In the genomic region with DNA sequence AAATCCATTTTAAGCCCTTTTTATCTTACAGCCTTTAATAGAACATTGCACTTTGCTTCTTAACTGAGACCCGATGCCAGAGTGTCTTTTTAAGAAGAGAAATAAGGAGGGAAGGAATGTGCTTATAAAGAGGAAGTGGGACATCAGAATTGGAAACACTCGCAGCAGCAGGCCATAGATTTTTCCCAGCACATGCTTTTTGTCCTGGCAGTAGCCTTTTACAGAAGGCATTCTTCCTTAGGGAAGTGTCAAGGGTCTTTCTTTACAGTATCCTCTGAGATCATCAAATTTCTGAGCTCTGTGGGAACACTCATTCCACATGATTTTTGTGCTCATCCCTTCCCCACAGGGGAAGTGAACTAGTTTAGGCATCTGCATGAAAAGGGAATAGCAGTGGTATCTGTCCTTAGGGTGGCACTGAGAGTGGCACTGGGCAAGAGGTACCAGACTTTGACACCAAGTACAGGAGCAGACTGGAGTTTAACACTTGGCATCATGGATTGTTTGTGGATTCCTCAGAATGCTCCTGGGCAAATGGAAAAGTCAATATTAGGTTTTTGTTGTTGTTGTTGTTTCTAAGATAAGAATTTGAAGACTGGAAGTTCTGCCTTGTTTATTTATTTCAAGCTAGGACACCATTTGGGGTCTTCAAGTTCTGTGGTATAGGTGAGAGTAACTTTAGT, we compare ENCODE assay signal across 23 cellular contexts. TPM values are rescaled to one million over a fixed set of nuclear protein-coding genes. Genes with fewer than 3 reads are reported as not detected.
A peak's percentile ranks its signal among the peaks of the same experiment; 100 is the strongest.
DNase-seq lines count a peak whose midpoint lies in the region; ATAC-seq, FAIRE-seq and TF ChIP-seq lines count a peak whose summit lies in the region.
"Had no signal": no experiment of that assay in that cellular context is flagged by ENCODE, and none has a peak within 500 bp of the region (broad histone marks: within the 10 kb centered on the region; RNA-seq: fewer than 3 reads in every experiment).

No MANE protein-coding gene starts in this region.

- no TSS peak for BruUV-seq in GM12878 (replicated peaks; lab: Mats Ljungman, UMichigan)

- H4K20me1 ChIP-seq in SK-N-SH (ENCODE audit: insufficient read depth): peaks cover 43% of the 10 kb centered on the region
- no peaks in the 10 kb centered on the region for H4K20me1 ChIP-seq in GM12878 (ENCODE audit: control insufficient read depth, insufficient read depth)

- no peak overlapping the region for H3K4me3 ChIP-seq in SK-N-SH (ENCODE audit: low read depth in 2 of 2, low read length in 1 of 2)
- no peak overlapping the region for H3K4me3 ChIP-seq in GM12878
- H3K4me3 ChIP-seq in skeletal muscle tissue (ENCODE audit: low read length in 3 of 3): no peak overlapping the region
- H3K4me3 ChIP-seq: BLaER1, skin epidermis had no signal

- H3K4me2 ChIP-seq in SK-N-SH: peak overlapping the region; percentile 17; the same call in 1 of the 2 replicates
- no peak overlapping the region for H3K4me2 ChIP-seq in GM12878 (ENCODE audit: control insufficient read depth, insufficient read depth)
- H3K4me2 ChIP-seq: BLaER1 had no signal

- RAD21 ChIA-PET in GM12878 (lab: Charles Lee; ENCODE audit: unreplicated experiment): no interaction called here

- 56% methylated on average over 2 of the region's 2 CpGs for WGBS in SK-N-SH (ENCODE audit: low lambda C conversion rate)
- 46% methylated on average over 2 of the region's 2 CpGs for whole genome bisulfite sequencing in GM12878 (ENCODE audit: insufficient coverage, insufficient replicate concordance, low lambda C conversion rate, missing lambda C conversion rate)

- H3K9me3 ChIP-seq in SK-N-SH (no peaks in the 10 kb centered on the region), GM12878 (replicated peaks; ENCODE audit: control insufficient read depth, insufficient read depth, low read length) (no peaks in the 10 kb centered on the region), skeletal muscle tissue (ENCODE audit: control insufficient read depth in 3 of 3, low read length in 3 of 3) (no peaks in the 10 kb centered on the region)
- H3K9me3 ChIP-seq: BLaER1 had no signal

- H3K9ac ChIP-seq in SK-N-SH (no peak overlapping the region), GM12878 (ENCODE audit: control insufficient read depth, insufficient read depth, low read length) (no peak overlapping the region), skeletal muscle tissue (ENCODE audit: low read depth in 1 of 3, low read length in 3 of 3) (no peak overlapping the region)
- H3K9ac ChIP-seq: BLaER1 had no signal

- H3K4me1 ChIP-seq in SK-N-SH (ENCODE audit: control insufficient read depth in 1 of 2, insufficient read depth in 2 of 2, low read depth in 1 of 2, low read length in 1 of 2): peaks cover 29 to 48% of the 10 kb centered on the region in 2 experiments; a peak in 3 of 4 replicates
- H3K4me1 ChIP-seq in GM12878 (ENCODE audit: control insufficient read depth, insufficient read depth, low read length): no peaks in the 10 kb centered on the region
- H3K4me1 ChIP-seq in skeletal muscle tissue (ENCODE audit: control insufficient read depth in 3 of 3, insufficient read depth in 3 of 3, low read length in 3 of 3): peaks cover 6 to 11% (median 9%) of the 10 kb centered on the region in 3 donors

- no peaks in the 10 kb centered on the region for H3K9me2 ChIP-seq in SK-N-SH

- in situ Hi-C loops in GM12878 (cut with MboI): no loop called here

- H3K79me2 ChIP-seq in SK-N-SH (ENCODE audit: insufficient read depth) (peaks cover 88% of the 10 kb centered on the region), GM12878 (ENCODE audit: control insufficient read depth, insufficient read depth, low read length) (no peaks in the 10 kb centered on the region)

- CTCF ChIA-PET in SK-N-SH (lab: Yijun Ruan, JAX) (interaction anchor here (1.3 to 1.6 kb wide), 2 partner anchors 18 to 117 kb away, joined by 3 to 5 read pairs; no protein-coding TSS in a partner anchor), GM12878 (lab: Yijun Ruan, JAX) (no interaction called here)

- H3K27me3 ChIP-seq in SK-N-SH (ENCODE audit: insufficient read depth) (no peaks in the 10 kb centered on the region), GM12878 (replicated peaks in 1 of 2; ENCODE audit: control insufficient read depth in 2 of 2, insufficient read depth in 2 of 2, low read length in 1 of 2) (peaks cover 8 to 15% of the 10 kb centered on the region in 2 experiments), skeletal muscle tissue (ENCODE audit: control insufficient read depth in 3 of 3, insufficient read depth in 3 of 3, low read length in 3 of 3) (peaks cover 0 to 18% (median 3%) of the 10 kb centered on the region in 3 donors)
- H3K27me3 ChIP-seq: BLaER1 had no signal

- H3F3A ChIP-seq in SK-N-SH (replicated peaks; ENCODE audit: insufficient read depth): peaks cover 13% of the 10 kb centered on the region

- SMC1A ChIA-PET in GM12878 (lab: Charles Lee; ENCODE audit: uncharacterized antibody, unreplicated experiment): no interaction called here

- no peak overlapping the region for H2AFZ ChIP-seq in SK-N-SH (ENCODE audit: low read depth)
- no peak overlapping the region for H2AFZ ChIP-seq in GM12878 (ENCODE audit: control insufficient read depth, low read depth, low read length)

- H3K36me3 ChIP-seq in SK-N-SH (replicated peaks in 1 of 2; ENCODE audit: control insufficient read depth in 1 of 2, insufficient read depth in 2 of 2, low read length in 1 of 2) (no peaks in the 10 kb centered on the region), GM12878 (ENCODE audit: control insufficient read depth in 2 of 2, insufficient read depth in 2 of 2, low read length in 1 of 2) (no peaks in the 10 kb centered on the region), skeletal muscle tissue (ENCODE audit: control insufficient read depth in 3 of 3, insufficient read depth in 3 of 3, low read length in 3 of 3) (no peaks in the 10 kb centered on the region)

- no peak for TF ChIP-seq RAD21 in SK-N-SH (IDR thresholded peaks at IDR 0.05; ENCODE audit: low read length)
- TF ChIP-seq RAD21 in GM12878 (IDR thresholded peaks at IDR 0.05; ENCODE audit: insufficient read depth, low read depth, low read length): no peak

- TF ChIP-seq EP300 in SK-N-SH (IDR thresholded peaks at IDR 0.05; ENCODE audit: borderline replicate concordance in 1 of 2, low read depth in 1 of 2, low read length in 1 of 2) (no peak), GM12878 (IDR thresholded peaks at IDR 0.05; ENCODE audit: borderline replicate concordance in 1 of 2, control insufficient read depth in 1 of 2, low read depth in 2 of 2, low read length in 2 of 2) (no peak)

- POLR2A ChIA-PET in SK-N-SH (lab: Yijun Ruan, JAX): no interaction called here
- POLR2A ChIA-PET in GM12878 (lab: Charles Lee): interaction anchor here (0.6 kb wide), 1 partner anchor 107 kb away, joined by 3 read pairs; no protein-coding TSS in a partner anchor

- no peak for FAIRE-seq in GM12878 (lab: Jason Lieb, UNC)
- FAIRE-seq: bronchial epithelial cell, G401.6 had no signal

- no peak for TF ChIP-seq POLR2A in GM12878 (IDR thresholded peaks at IDR 0.05; ENCODE audit: low read depth, low read length)

- DNase-seq in SK-N-SH (no peak), GM12878 (ENCODE audit: low read depth, low spot score) (no peak), foreskin melanocyte (peak; percentile 18), NCI-H187 (lab: John Stamatoyannopoulos, UW) (no peak), RPMI8226 (no peak)
- DNase-seq: 8988T; activated CD8-positive, alpha-beta memory T cell treated with anti-CD3 and anti-CD28 coated beads, Interleukin-2, amount 10 ng/mL, durations not matched to agents 7 days and 5 days; activated naive CD8-positive, alpha-beta T cell treated with anti-CD3 and anti-CD28 coated beads, Interleukin-2, amount 50 U/mL, for 24 hours; Calu3; dorsolateral prefrontal cortex; H9; naive thymus-derived CD8-positive, alpha-beta T cell; NCI-H2081 treated with DMSO at 0.1 percent for 48 hours; NCI-H524; posterior cingulate gyrus; stimulated activated CD4-positive, alpha-beta T cell treated with anti-CD3 and anti-CD28 coated beads, Interleukin-4, amount 100 ng/mL, for 24 hours had no signal

- intact Hi-C loops in GM12878 (cut with micrococcal nuclease; ENCODE audit: unreplicated experiment): no loop called here

- peak overlapping the region; percentile 90 to 99 for H3K27ac ChIP-seq in SK-N-SH (ENCODE audit: low read depth in 2 of 2, low read length in 1 of 2)
- H3K27ac ChIP-seq in GM12878 (ENCODE audit: control insufficient read depth, insufficient read depth): no peak overlapping the region
- H3K27ac ChIP-seq in skeletal muscle tissue (ENCODE audit: low read depth, low read length): peak overlapping the region; percentile 26
- H3K27ac ChIP-seq: BLaER1 had no signal

- TF ChIP-seq CTCF in SK-N-SH (IDR thresholded peaks at IDR 0.05) (no peak), GM12878 (IDR thresholded peaks at IDR 0.05 in 2 of 3, conservative IDR thresholded peaks at IDR 0.05 in 1 of 3; ENCODE audit: control insufficient read depth in 2 of 3, extremely low read depth in 1 of 3, insufficient read depth in 1 of 3, low read depth in 3 of 3, low read length in 3 of 3) (no peak)

- ATAC-seq in SK-N-SH treated with all-trans-retinoic acid at 6 μM for 48 hours (no peak), GM12878 (no peak), GM19467 (IDR thresholded peaks at IDR 0.05; ENCODE audit: unreplicated experiment) (no peak)
- ATAC-seq: activated CD8-positive, alpha-beta memory T cell treated with anti-CD3 and anti-CD28 coated beads, Interleukin-2, amount 10 ng/mL, durations not matched to agents 7 days and 5 days; activated naive CD8-positive, alpha-beta T cell treated with anti-CD3 and anti-CD28 coated beads, Interleukin-2, amount 50 U/mL, for 24 hours; naive thymus-derived CD8-positive, alpha-beta T cell had no signal

TF ChIP-seq in GM12878, 131 proteins besides CTCF, POLR2A, EP300 and RAD21 (continues in another document):
- no peak for TF ChIP-seq STAT3 (IDR thresholded peaks at IDR 0.05; ENCODE audit: low read depth, low read length)

RNA-seq across cellular contexts. Expression of gene MYO1B, which starts 4.1 kb away (rescaled TPM):
- polyA plus RNA-seq in SK-N-SH (2012; rRNA removed) (20.2 and 26.5 TPM in 2 replicates), GM12878 (2011; rRNA removed) (0.10 TPM in 2 replicates), GM12878 (2014; fragmentation: Illumina TruSeq; extraction: Trizol) (2.8 and 4.2 TPM in 2 replicates), GM12878 (2014; fragmentation: Nextera tagmentation; extraction: Ambion mirVana) (under 1 TPM; 0.40 to 0.57 TPM), GM12878 (2014; rRNA removed) (1.3 and 1.4 TPM in 2 replicates), GM12878 (2016; fragmentation: Nextera tagmentation; extraction: Ambion mirVana) (1 to 10 TPM; 1.2 to 1.8 TPM)
- polyA plus RNA-seq in SK-N-SH (2012; cell fraction: cytosol; rRNA removed): 31.0 and 32.2 TPM in 2 replicates
- 12.7 and 29.2 TPM in 2 replicates for polyA plus RNA-seq in SK-N-SH (2012; cell fraction: nucleus; rRNA removed)
- 10.2 and 12.8 TPM in 2 replicates for total RNA-seq in GM12878 (2013; cell fraction: nucleolus; rRNA removed)
- total RNA-seq in GM12878 (2014; rRNA removed) (3.0 and 3.2 TPM in 2 replicates), GM12878 (2014; rRNA removed; fragmentation: Illumina TruSeq; extraction: Trizol) (3.5 and 4.2 TPM in 2 replicates), GM12878 (2021) (2.2 and 3.6 TPM in 2 replicates), skeletal muscle tissue (125 TPM)
- 0.42 TPM for polyA plus RNA-seq in GM12878 (2011; ENCODE audit: low read depth)
- 0.04 and 0.10 TPM in 2 replicates for polyA plus RNA-seq in GM12878 (2011; cell fraction: cytosol; rRNA removed)
- polyA plus RNA-seq in GM12878 (2011; cell fraction: nucleus; rRNA removed): 0.10 and 0.13 TPM in 2 replicates
- polyA plus RNA-seq in GM12878 (2012): 0.42 and 0.69 TPM in 2 replicates
- 0.36 TPM in 1 of 2 replicates, not detected in the other for polyA minus RNA-seq in GM12878 (2011; rRNA and poly(A)+ RNA removed)
- polyA minus RNA-seq in GM12878 (2011; cell fraction: cytosol; rRNA and poly(A)+ RNA removed): not detected in 2 replicates
- 0.10 and 0.24 TPM in 2 replicates for polyA minus RNA-seq in GM12878 (2011; cell fraction: nucleus; rRNA and poly(A)+ RNA removed)

Comparison
In these comparisons a context has a peak if more than half of its experiments do, and no peak if none do; other contexts are left out.
1. Of the 26 proteins assayed by ChIP-seq in both GM12878 and SK-N-SH: peak only in GM12878: none; only in SK-N-SH: MAX and MXI1; in both: none; in neither: 24.